1 cellular context compared by ENCODE assay signal in the genomic region with DNA sequence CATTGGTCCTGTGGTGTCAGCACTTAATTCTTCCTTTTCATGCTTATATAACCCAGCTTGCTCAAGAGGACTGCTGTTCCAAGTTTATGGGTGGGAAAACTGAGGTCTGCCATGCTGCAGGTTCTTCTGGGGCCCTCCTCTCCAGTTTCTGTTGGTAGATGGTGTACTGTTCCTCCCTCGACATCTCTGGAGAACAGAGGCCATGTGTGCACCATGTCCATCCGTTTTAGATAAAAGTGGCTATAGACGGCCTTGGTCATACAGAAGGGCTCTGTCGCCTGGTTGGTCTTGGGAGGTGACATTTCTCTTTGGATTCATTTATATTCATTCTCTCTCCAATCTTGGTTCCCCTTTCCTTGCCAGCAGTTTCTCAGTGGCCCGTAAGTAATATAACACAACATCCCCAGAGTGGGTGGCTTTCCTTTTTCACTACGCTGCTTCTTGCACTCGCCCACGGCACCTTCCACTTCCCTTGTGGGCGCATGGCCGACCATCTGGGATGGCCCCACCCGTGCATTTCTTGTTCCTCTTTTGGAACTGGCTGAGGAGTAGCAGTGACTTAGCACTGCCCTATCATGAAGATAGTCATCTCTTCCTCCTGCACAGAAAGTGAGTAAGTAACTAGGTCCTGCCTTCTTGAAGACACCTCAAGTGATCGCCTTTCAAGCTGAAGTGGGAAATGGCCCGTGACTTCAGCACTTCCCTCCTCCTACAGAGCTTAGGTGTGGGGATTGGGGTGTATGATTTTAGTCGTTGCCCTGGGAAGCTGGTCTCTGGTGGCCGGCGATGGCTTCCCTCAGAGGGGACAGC.
TF ChIP-seq lines count a peak whose summit lies in the region.

No MANE protein-coding gene starts in this region.

TF ChIP-seq in GM23338, 12 proteins besides CTCF, POLR2A, EP300 and RAD21 (continued from another document):
- TF ChIP-seq, protein P1, sequence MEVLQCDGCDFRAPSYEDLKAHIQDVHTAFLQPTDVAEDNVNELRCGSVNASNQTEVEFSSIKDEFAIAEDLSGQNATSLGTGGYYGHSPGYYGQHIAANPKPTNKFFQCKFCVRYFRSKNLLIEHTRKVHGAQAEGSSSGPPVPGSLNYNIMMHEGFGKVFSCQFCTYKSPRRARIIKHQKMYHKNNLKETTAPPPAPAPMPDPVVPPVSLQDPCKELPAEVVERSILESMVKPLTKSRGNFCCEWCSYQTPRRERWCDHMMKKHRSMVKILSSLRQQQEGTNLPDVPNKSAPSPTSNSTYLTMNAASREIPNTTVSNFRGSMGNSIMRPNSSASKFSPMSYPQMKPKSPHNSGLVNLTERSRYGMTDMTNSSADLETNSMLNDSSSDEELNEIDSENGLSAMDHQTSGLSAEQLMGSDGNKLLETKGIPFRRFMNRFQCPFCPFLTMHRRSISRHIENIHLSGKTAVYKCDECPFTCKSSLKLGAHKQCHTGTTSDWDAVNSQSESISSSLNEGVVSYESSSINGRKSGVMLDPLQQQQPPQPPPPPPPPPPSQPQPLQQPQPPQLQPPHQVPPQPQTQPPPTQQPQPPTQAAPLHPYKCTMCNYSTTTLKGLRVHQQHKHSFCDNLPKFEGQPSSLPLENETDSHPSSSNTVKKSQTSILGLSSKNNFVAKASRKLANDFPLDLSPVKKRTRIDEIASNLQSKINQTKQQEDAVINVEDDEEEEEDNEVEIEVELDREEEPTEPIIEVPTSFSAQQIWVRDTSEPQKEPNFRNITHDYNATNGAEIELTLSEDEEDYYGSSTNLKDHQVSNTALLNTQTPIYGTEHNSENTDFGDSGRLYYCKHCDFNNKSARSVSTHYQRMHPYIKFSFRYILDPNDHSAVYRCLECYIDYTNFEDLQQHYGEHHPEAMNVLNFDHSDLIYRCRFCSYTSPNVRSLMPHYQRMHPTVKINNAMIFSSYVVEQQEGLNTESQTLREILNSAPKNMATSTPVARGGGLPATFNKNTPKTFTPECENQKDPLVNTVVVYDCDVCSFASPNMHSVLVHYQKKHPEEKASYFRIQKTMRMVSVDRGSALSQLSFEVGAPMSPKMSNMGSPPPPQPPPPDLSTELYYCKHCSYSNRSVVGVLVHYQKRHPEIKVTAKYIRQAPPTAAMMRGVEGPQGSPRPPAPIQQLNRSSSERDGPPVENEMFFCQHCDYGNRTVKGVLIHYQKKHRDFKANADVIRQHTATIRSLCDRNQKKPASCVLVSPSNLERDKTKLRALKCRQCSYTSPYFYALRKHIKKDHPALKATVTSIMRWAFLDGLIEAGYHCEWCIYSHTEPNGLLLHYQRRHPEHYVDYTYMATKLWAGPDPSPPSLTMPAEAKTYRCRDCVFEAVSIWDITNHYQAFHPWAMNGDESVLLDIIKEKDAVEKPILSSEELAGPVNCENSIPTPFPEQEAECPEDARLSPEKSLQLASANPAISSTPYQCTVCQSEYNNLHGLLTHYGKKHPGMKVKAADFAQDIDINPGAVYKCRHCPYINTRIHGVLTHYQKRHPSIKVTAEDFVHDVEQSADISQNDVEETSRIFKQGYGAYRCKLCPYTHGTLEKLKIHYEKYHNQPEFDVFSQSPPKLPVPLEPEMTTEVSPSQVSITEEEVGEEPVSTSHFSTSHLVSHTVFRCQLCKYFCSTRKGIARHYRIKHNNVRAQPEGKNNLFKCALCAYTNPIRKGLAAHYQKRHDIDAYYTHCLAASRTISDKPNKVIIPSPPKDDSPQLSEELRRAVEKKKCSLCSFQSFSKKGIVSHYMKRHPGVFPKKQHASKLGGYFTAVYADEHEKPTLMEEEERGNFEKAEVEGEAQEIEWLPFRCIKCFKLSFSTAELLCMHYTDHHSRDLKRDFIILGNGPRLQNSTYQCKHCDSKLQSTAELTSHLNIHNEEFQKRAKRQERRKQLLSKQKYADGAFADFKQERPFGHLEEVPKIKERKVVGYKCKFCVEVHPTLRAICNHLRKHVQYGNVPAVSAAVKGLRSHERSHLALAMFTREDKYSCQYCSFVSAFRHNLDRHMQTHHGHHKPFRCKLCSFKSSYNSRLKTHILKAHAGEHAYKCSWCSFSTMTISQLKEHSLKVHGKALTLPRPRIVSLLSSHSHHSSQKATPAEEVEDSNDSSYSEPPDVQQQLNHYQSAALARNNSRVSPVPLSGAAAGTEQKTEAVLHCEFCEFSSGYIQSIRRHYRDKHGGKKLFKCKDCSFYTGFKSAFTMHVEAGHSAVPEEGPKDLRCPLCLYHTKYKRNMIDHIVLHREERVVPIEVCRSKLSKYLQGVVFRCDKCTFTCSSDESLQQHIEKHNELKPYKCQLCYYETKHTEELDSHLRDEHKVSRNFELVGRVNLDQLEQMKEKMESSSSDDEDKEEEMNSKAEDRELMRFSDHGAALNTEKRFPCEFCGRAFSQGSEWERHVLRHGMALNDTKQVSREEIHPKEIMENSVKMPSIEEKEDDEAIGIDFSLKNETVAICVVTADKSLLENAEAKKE (CRISPR knock-in tag; IDR thresholded peaks at IDR 0.05), result no peak
